ENCODE assay signal across 8 cellular contexts in the genomic region with DNA sequence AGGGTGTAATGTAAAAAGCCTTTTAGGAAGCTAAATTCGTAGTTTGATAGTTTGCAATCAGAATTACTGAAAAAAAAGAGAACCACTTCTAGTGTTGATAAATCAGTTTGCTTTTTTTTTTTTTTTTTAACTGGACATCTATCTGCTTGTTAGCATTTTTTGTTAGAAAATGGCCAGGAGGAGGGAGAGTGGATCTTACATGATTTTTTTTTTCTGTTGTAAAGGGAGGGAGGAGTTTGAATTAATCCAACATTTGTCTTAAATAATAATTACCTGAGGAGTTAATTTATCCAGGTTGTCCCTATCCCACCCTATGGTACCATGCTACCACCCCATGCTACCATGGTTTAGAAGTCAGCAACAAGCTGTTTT. TPM values are rescaled to one million over a fixed set of nuclear protein-coding genes. Genes with fewer than 3 reads are reported as not detected.
DNase-seq lines count a peak whose midpoint lies in the region; ATAC-seq and TF ChIP-seq lines count a peak whose summit lies in the region.

No MANE protein-coding gene starts in this region.

- no peak overlapping the region for H3K14ac ChIP-seq in mesenchymal stem cell (ENCODE audit: low read length in 2 of 2)

- no peak overlapping the region for H3K4ac ChIP-seq in mesenchymal stem cell (ENCODE audit: low read depth in 1 of 2, low read length in 2 of 2)

- no peak overlapping the region for H2AK5ac ChIP-seq in mesenchymal stem cell (ENCODE audit: low read length, severe bottlenecking)

- peaks cover 5% of the 10 kb centered on the region for H3K79me1 ChIP-seq in mesenchymal stem cell (replicated peaks; ENCODE audit: low read length, poor library complexity, severe bottlenecking)

- H3K9me3 Mint-ChIP-seq in activated naive CD4-positive, alpha-beta T cell treated with anti-CD3 and anti-CD28 coated beads, Interleukin-2, amount 10 ng/mL, durations not matched to agents 7 days and 5 days = no peaks in the 10 kb centered on the region

- no peak overlapping the region for H3K18ac ChIP-seq in mesenchymal stem cell (ENCODE audit: low read depth in 1 of 2, low read length in 2 of 2)

- intact Hi-C loops in upper lobe of right lung (cut with DNase I) = no loop called here

- H2BK12ac ChIP-seq in mesenchymal stem cell (ENCODE audit: low read length in 2 of 2) = no peak overlapping the region

- H3K4me1 ChIP-seq in mesenchymal stem cell (ENCODE audit: control insufficient read depth, insufficient read depth, low read depth, low read length) (peaks cover 6% of the 10 kb centered on the region), upper lobe of right lung (peaks cover 44% of the 10 kb centered on the region)

- no peak for TF ChIP-seq CTCF in brain microvascular endothelial cell (IDR thresholded peaks at IDR 0.05; ENCODE audit: low read depth, low read length, missing control alignments)
- no peak for TF ChIP-seq CTCF in upper lobe of right lung (IDR thresholded peaks at IDR 0.05)

- peak overlapping the region; percentile 94 for H3K27ac Mint-ChIP-seq in activated naive CD4-positive, alpha-beta T cell treated with anti-CD3 and anti-CD28 coated beads, Interleukin-2, amount 10 ng/mL, durations not matched to agents 7 days and 5 days

- no peak overlapping the region for H2AFZ ChIP-seq in mesenchymal stem cell (ENCODE audit: low read depth, low read length)

- 22% methylated on average over 1 of the region's 1 CpG for WGBS in mesenchymal stem cell

- in situ Hi-C loops in brain microvascular endothelial cell (cut with HindIII; ENCODE audit: low pct_ligation_motif_present, low sequenced_read_pairs) = no loop called here

- no peak overlapping the region for H4K91ac ChIP-seq in mesenchymal stem cell (ENCODE audit: low read length)

- no peak for ATAC-seq in upper lobe of right lung
- no peak for ATAC-seq in HG02623 (IDR thresholded peaks at IDR 0.05; ENCODE audit: unreplicated experiment)

- H3K36me3 ChIP-seq in brain microvascular endothelial cell (replicated peaks) (no peaks in the 10 kb centered on the region), mesenchymal stem cell (ENCODE audit: control insufficient read depth in 1 of 2, insufficient read depth in 2 of 2, low read depth in 1 of 2, low read length in 2 of 2) (peaks cover 0 to 4% of the 10 kb centered on the region in 2 experiments), upper lobe of right lung (no peaks in the 10 kb centered on the region)

- no peaks in the 10 kb centered on the region for H3K27me3 ChIP-seq in brain microvascular endothelial cell (replicated peaks)
- no peaks in the 10 kb centered on the region for H3K27me3 ChIP-seq in mesenchymal stem cell (ENCODE audit: control insufficient read depth in 1 of 2, insufficient read depth in 1 of 2, low read length in 2 of 2)
- H3K27me3 ChIP-seq in upper lobe of right lung = no peaks in the 10 kb centered on the region

- peaks cover 54% of the 10 kb centered on the region for H3K4me1 Mint-ChIP-seq in activated naive CD4-positive, alpha-beta T cell treated with anti-CD3 and anti-CD28 coated beads, Interleukin-2, amount 10 ng/mL, durations not matched to agents 7 days and 5 days

- H3K36me3 Mint-ChIP-seq in activated naive CD4-positive, alpha-beta T cell treated with anti-CD3 and anti-CD28 coated beads, Interleukin-2, amount 10 ng/mL, durations not matched to agents 7 days and 5 days = peaks cover 3% of the 10 kb centered on the region

- H3K4me2 ChIP-seq in mesenchymal stem cell (ENCODE audit: low read length, poor library complexity, severe bottlenecking) = peak overlapping the region; percentile 31

- CTCF ChIA-PET in activated naive CD4-positive, alpha-beta T cell treated with anti-CD3 and anti-CD28 coated beads, Interleukin-2, amount 10 ng/mL, durations not matched to agents 7 days and 5 days (lab: Charles Lee) = interaction anchor here (1.1 to 7.2 kb wide), 3 partner anchors 60 to 103 kb away, joined by 4 to 139 read pairs (median 5); no protein-coding TSS in a partner anchor

- H4K8ac ChIP-seq in mesenchymal stem cell (ENCODE audit: low read length) = no peak overlapping the region

- no peak overlapping the region for H2BK15ac ChIP-seq in mesenchymal stem cell (ENCODE audit: low read depth, poor library complexity, severe bottlenecking)

- no peak for DNase-seq in activated naive CD4-positive, alpha-beta T cell treated with anti-CD3 and anti-CD28 coated beads, Interleukin-2, amount 10 ng/mL, durations not matched to agents 7 days and 5 days
- DNase-seq in activated naive CD4-positive, alpha-beta T cell treated with Interleukin-2 at 50 U/mL for 16 hours = no peak
- DNase-seq in brain microvascular endothelial cell = no peak
- DNase-seq in mesenchymal stem cell = no peak
- no peak for DNase-seq in upper lobe of right lung
- DNase-seq in mucosa of gallbladder (ENCODE audit: low spot score) = no peak
- no peak for DNase-seq in NCI-H446 treated with DMSO at 0.1 percent for 48 hours (lab: John Stamatoyannopoulos, UW)

- H3K9me3 ChIP-seq in mesenchymal stem cell (ENCODE audit: control insufficient read depth, low read length) = no peaks in the 10 kb centered on the region
- H3K9me3 ChIP-seq in upper lobe of right lung = no peaks in the 10 kb centered on the region

- H2BK5ac ChIP-seq in mesenchymal stem cell (ENCODE audit: low read depth, low read length, poor library complexity, severe bottlenecking) = no peak overlapping the region

- H3K27ac ChIP-seq in brain microvascular endothelial cell (peak overlapping the region; percentile 78), mesenchymal stem cell (ENCODE audit: low read length, poor library complexity, severe bottlenecking) (no peak overlapping the region), upper lobe of right lung (peak overlapping the region; percentile 93)

- peak overlapping the region; percentile 99 for H3K9ac ChIP-seq in mesenchymal stem cell (ENCODE audit: low read length)

- H3K23ac ChIP-seq in mesenchymal stem cell (ENCODE audit: low read length in 2 of 2) = no peak overlapping the region

- H3K4me3 Mint-ChIP-seq in activated naive CD4-positive, alpha-beta T cell treated with anti-CD3 and anti-CD28 coated beads, Interleukin-2, amount 10 ng/mL, durations not matched to agents 7 days and 5 days = peak overlapping the region; percentile 85

- H3K27me3 Mint-ChIP-seq in activated naive CD4-positive, alpha-beta T cell treated with anti-CD3 and anti-CD28 coated beads, Interleukin-2, amount 10 ng/mL, durations not matched to agents 7 days and 5 days = no peaks in the 10 kb centered on the region

- H3K4me3 ChIP-seq in brain microvascular endothelial cell (ENCODE audit: low read depth, low read length) = peak overlapping the region; percentile 98
- H3K4me3 ChIP-seq in mesenchymal stem cell (ENCODE audit: insufficient read depth in 1 of 2, low read depth in 1 of 2, low read length in 2 of 2) = peak overlapping the region in 1 of 2 experiments; percentile 99
- peak overlapping the region; percentile 78 for H3K4me3 ChIP-seq in upper lobe of right lung

- H2BK120ac ChIP-seq in mesenchymal stem cell (ENCODE audit: low read depth, low read length) = no peak overlapping the region

RNA-seq across cellular contexts. Expression of a gene that starts 1.2 kb away (rescaled TPM):
- polyA plus RNA-seq in mesenchymal stem cell (2013, experiment 1 of 2) = 11.1 TPM
- polyA plus RNA-seq in mesenchymal stem cell (2013, experiment 2 of 2) = 11.1 TPM
- total RNA-seq in upper lobe of right lung (29.2 TPM), mucosa of gallbladder (27.0 TPM)
